In genomic region chr7:1087462-1087809, GRCh38 we compare ENCODE assay signal across 8 cellular contexts. TPM values are rescaled to one million over a fixed set of nuclear protein-coding genes. Genes with fewer than 3 reads are reported as not detected.
DNase-seq lines count a peak whose midpoint lies in the region; ATAC-seq and TF ChIP-seq lines count a peak whose summit lies in the region.

No MANE protein-coding gene starts in this region.

- in situ Hi-C loops in gastrocnemius medialis (cut with MboI; ENCODE audit: low sequenced_read_pairs in 4 of 4), result loop anchor here in 3 of 4 donors (5.0 to 10.0 kb wide), 3 partner anchors 85 to 97 kb away; no protein-coding TSS in a partner anchor

- no peaks in the 10 kb centered on the region for H3K27me3 ChIP-seq in gastrocnemius medialis

- H3K36me3 ChIP-seq in SK-N-MC (ENCODE audit: insufficient read depth, low read length) (no peaks in the 10 kb centered on the region), gastrocnemius medialis (no peaks in the 10 kb centered on the region)

- DNase-seq in EH (ENCODE audit: low read depth) (peak; percentile 78), SK-N-MC (ENCODE audit: low read depth, low spot score) (no peak), fibroblast of peridontal ligament (ENCODE audit: extremely low read depth) (peak; percentile 52), gastrocnemius medialis (no peak), GM20000 (ENCODE audit: low spot score) (no peak), NCI-H526 treated with DMSO at 0.1 percent for 48 hours (lab: John Stamatoyannopoulos, UW) (no peak), NCI-H82 (lab: John Stamatoyannopoulos, UW) (no peak)
- DNase-seq in activated T-cell treated with anti-CD3 and anti-CD28 coated beads, Interleukin-2, amount 50 U/mL, for 48 hours, result no peak

- H3K4me3 ChIP-seq in SK-N-MC (no peak overlapping the region), gastrocnemius medialis (peak overlapping the region; percentile 36 to 53 (median 48))

- no peak for TF ChIP-seq CTCF in gastrocnemius medialis (IDR thresholded peaks at IDR 0.05 in 4 of 5, conservative IDR thresholded peaks at IDR 0.05 in 1 of 5)
- no peak for TF ChIP-seq CTCF in GM20000 (IDR thresholded peaks at IDR 0.05; ENCODE audit: extremely low read depth, missing control alignments)

- H3K4me1 ChIP-seq in gastrocnemius medialis, result peaks cover 7 to 17% of the 10 kb centered on the region in 2 donors

- no peak for ATAC-seq in gastrocnemius medialis

- H3K27ac ChIP-seq in SK-N-MC (0 out of 2 replicates have a peak overlapping the region, but pooled peaks have one; percentile 4), gastrocnemius medialis (peak overlapping the region in 2 of 4 donors; percentile 48 to 57)

- intact Hi-C loops in gastrocnemius medialis (cut with DNase I; ENCODE audit: low total_unique reads), result loop anchor here (1.0 kb wide), 2 partner anchors 36 to 89 kb away; no protein-coding TSS in a partner anchor

- H3K9ac ChIP-seq in SK-N-MC (ENCODE audit: insufficient read length), result no peak overlapping the region

- no peak for TF ChIP-seq POLR2A in gastrocnemius medialis (IDR thresholded peaks at IDR 0.05)

- no peaks in the 10 kb centered on the region for H3K9me3 ChIP-seq in SK-N-MC (ENCODE audit: low read depth, low read length)
- H3K9me3 ChIP-seq in gastrocnemius medialis, result no peaks in the 10 kb centered on the region

RNA-seq across cellular contexts. Expression of gene GPER1, which starts 0.5 kb away (rescaled TPM):
- total RNA-seq in gastrocnemius medialis, result 1 to 10 TPM in 3 of 4 donors, under 1 TPM in 1; 0.92 to 3.2 (median 2.1) TPM

RNA-seq across cellular contexts. Expression of gene GPR146, which starts 43.1 kb away (rescaled TPM):
- 10 to 100 TPM; 23.3 to 43.8 (median 29.5) TPM for total RNA-seq in gastrocnemius medialis

Comparison
In these comparisons a context has a peak if more than half of its experiments do, and no peak if none do; other contexts are left out.
1. DNase-seq: peak in EH (single experiment) and fibroblast of peridontal ligament (single experiment); none in SK-N-MC (single experiment), gastrocnemius medialis (0 of 2), GM20000 (single experiment), NCI-H526 treated with DMSO at 0.1 percent for 48 hours (single experiment), NCI-H82 (single experiment) and activated T-cell treated with anti-CD3 and anti-CD28 coated beads, Interleukin-2, amount 50 U/mL, for 48 hours (0 of 2).